In genomic region chr7:142091957-142092356, GRCh38 we compare ENCODE assay signal across 12 cellular contexts. TPM values are rescaled to one million over a fixed set of nuclear protein-coding genes. Genes with fewer than 3 reads are reported as not detected.
"Had no signal": no experiment of that assay in that cellular context is flagged by ENCODE, and none has a peak within 500 bp of the region (broad histone marks: within the 10 kb centered on the region; RNA-seq: fewer than 3 reads in every experiment).

No MANE protein-coding gene starts in this region.

- ATAC-seq: GM23338, HCT116 had no signal

- H3K27ac ChIP-seq: GM23248 had no signal

- H3K9me3 ChIP-seq: HAP-1 had no signal

- FAIRE-seq: H54 had no signal

- H3K4me3 ChIP-seq: GM23248, GM23338, HAP-1 had no signal

- DNase-seq: GM23248, GOT3, H7, H9, HCEC 1CT, HFFc6 had no signal

- H3K36me3 ChIP-seq: HAP-1 had no signal

- H3K4me1 ChIP-seq: HAP-1 had no signal

RNA-seq across cellular contexts. Expression of gene MGAM2, which starts 19.6 kb away (rescaled TPM):
- total RNA-seq: GM23248, H1, H4, H7, H9, HFFc6 had no signal
- polyA plus RNA-seq: GM23248, GM23338 had no signal
